13 cellular contexts compared by ENCODE assay signal in the genomic region with DNA sequence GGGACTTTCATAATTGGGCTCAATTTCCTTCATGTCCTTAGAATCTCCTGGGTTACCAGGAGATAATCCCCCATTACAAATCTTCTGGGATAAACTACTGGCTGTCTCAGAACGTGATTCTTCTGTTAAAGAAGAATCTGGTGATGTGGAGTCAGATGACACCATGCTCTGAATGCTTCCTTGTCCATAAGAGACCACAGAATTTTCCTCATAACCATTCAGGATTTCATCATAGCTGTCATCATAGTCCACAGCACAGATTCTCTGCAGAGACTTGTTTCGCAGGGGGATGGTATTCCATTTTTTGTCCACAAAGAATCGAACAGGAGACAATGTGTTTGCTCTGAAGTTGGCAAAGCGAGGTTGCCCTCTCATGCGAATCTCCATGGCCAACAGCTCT.
A peak's percentile ranks its signal among the peaks of the same experiment; 100 is the strongest.
DNase-seq lines count a peak whose midpoint lies in the region; ATAC-seq and TF ChIP-seq lines count a peak whose summit lies in the region.
"Had no signal": no experiment of that assay in that cellular context is flagged by ENCODE, and none has a peak within 500 bp of the region (broad histone marks: within the 10 kb centered on the region; RNA-seq: fewer than 3 reads in every experiment).

No MANE protein-coding gene starts in this region.

- ATAC-seq in DND-41 (ENCODE audit: insufficient read depth, low read depth) (no peak), natural killer cell (no peak), GM18870 (IDR thresholded peaks at IDR 0.05; ENCODE audit: unreplicated experiment) (no peak), HG02981 (IDR thresholded peaks at IDR 0.05; ENCODE audit: unreplicated experiment) (no peak)

- H2AFZ ChIP-seq in DND-41 (ENCODE audit: low read depth, low read length): no peak overlapping the region
- H2AFZ ChIP-seq: neural progenitor cell had no signal

- no peaks in the 10 kb centered on the region for H3K27me3 ChIP-seq in DND-41 (ENCODE audit: insufficient read depth, low read length, poor library complexity)
- H3K27me3 ChIP-seq: adrenal gland, neural progenitor cell had no signal

- no peaks in the 10 kb centered on the region for H3K9me3 ChIP-seq in DND-41 (ENCODE audit: insufficient read depth, low read length, severe bottlenecking)
- H3K9me3 ChIP-seq: adrenal gland had no signal

- no peak overlapping the region for H3K4me3 Mint-ChIP-seq in dendritic cell treated with granulocyte-macrophage colony-stimulating factor and Interleukin-4, amounts not matched to agents 40 ng/mL and 50 ng/mL, for 4 days
- H3K4me3 Mint-ChIP-seq in natural killer cell: peak overlapping the region; percentile 79
- H3K4me3 Mint-ChIP-seq: neural progenitor cell had no signal

- H4K20me1 ChIP-seq in DND-41 (ENCODE audit: insufficient read depth, low read length): no peaks in the 10 kb centered on the region

- H3K9me3 Mint-ChIP-seq in dendritic cell treated with granulocyte-macrophage colony-stimulating factor and Interleukin-4, amounts not matched to agents 40 ng/mL and 50 ng/mL, for 4 days: no peaks in the 10 kb centered on the region
- H3K9me3 Mint-ChIP-seq in natural killer cell: no peaks in the 10 kb centered on the region
- H3K9me3 Mint-ChIP-seq: neural progenitor cell had no signal

- DNase-seq in DND-41 (no peak), NCI-H82 treated with DMSO at 0.1 percent for 48 hours (lab: John Stamatoyannopoulos, UW; ENCODE audit: unreplicated experiment) (peak; percentile 52), natural killer cell (no peak), UCSD-AML1 (lab: John Stamatoyannopoulos, UW; ENCODE audit: unreplicated experiment) (no peak), SK-N-DZ (ENCODE audit: low spot score) (no peak)
- DNase-seq: adrenal gland, kidney glomerular epithelial cell, NCI-H226 had no signal

- H3K4me3 ChIP-seq in DND-41 (ENCODE audit: low read depth in 1 of 2, low read length in 2 of 2): no peak overlapping the region
- H3K4me3 ChIP-seq: adrenal gland, neural progenitor cell had no signal

- no peaks in the 10 kb centered on the region for H3K27me3 Mint-ChIP-seq in dendritic cell treated with granulocyte-macrophage colony-stimulating factor and Interleukin-4, amounts not matched to agents 40 ng/mL and 50 ng/mL, for 4 days
- no peaks in the 10 kb centered on the region for H3K27me3 Mint-ChIP-seq in natural killer cell (ENCODE audit: low read depth in 2 of 2)

- peak overlapping the region; percentile 50; the same call in 1 of the 2 replicates for H3K27ac ChIP-seq in DND-41 (ENCODE audit: low read length)
- H3K27ac ChIP-seq: HL-60, neural progenitor cell had no signal

- peak overlapping the region; percentile 77 for H3K27ac Mint-ChIP-seq in dendritic cell treated with granulocyte-macrophage colony-stimulating factor and Interleukin-4, amounts not matched to agents 40 ng/mL and 50 ng/mL, for 4 days
- peak overlapping the region; percentile 86 to 89 for H3K27ac Mint-ChIP-seq in natural killer cell
- H3K27ac Mint-ChIP-seq: neural progenitor cell had no signal

- no peak overlapping the region for H3K4me2 ChIP-seq in DND-41 (ENCODE audit: insufficient read depth, low read length)
- H3K4me2 ChIP-seq: neural progenitor cell had no signal

- H3K79me2 ChIP-seq in DND-41 (ENCODE audit: insufficient read depth, low read length): no peaks in the 10 kb centered on the region

- TF ChIP-seq CTCF in DND-41 (IDR thresholded peaks at IDR 0.05; ENCODE audit: borderline replicate concordance, extremely low read depth, low read length, poor library complexity, severe bottlenecking): no peak
- no peak for TF ChIP-seq CTCF in natural killer cell (IDR thresholded peaks at IDR 0.05)

- H3K36me3 ChIP-seq in DND-41 (ENCODE audit: insufficient read depth, low read length): peaks cover 6% of the 10 kb centered on the region; the same call in 1 of the 2 replicates
- H3K36me3 ChIP-seq: adrenal gland, neural progenitor cell had no signal

- H3K4me1 Mint-ChIP-seq in dendritic cell treated with granulocyte-macrophage colony-stimulating factor and Interleukin-4, amounts not matched to agents 40 ng/mL and 50 ng/mL, for 4 days (ENCODE audit: low read depth): peaks cover 50% of the 10 kb centered on the region
- peaks cover 60 to 63% of the 10 kb centered on the region in 2 donors for H3K4me1 Mint-ChIP-seq in natural killer cell

- H3K9ac ChIP-seq in DND-41 (ENCODE audit: low read depth, low read length): no peak overlapping the region
- H3K9ac ChIP-seq: neural progenitor cell had no signal

- peaks cover 26% of the 10 kb centered on the region for H3K4me1 ChIP-seq in DND-41 (ENCODE audit: insufficient read depth, low read length)
- H3K4me1 ChIP-seq: adrenal gland had no signal

- intact Hi-C loops in dendritic cell treated with granulocyte-macrophage colony-stimulating factor and Interleukin-4, amounts not matched to agents 40 ng/mL and 50 ng/mL, for 4 days (cut with micrococcal nuclease): no loop called here
- intact Hi-C loops in natural killer cell (cut with micrococcal nuclease): loop anchor here (5.0 kb wide), 1 partner anchor 168 kb away; no protein-coding TSS in a partner anchor

- H3K36me3 Mint-ChIP-seq in dendritic cell treated with granulocyte-macrophage colony-stimulating factor and Interleukin-4, amounts not matched to agents 40 ng/mL and 50 ng/mL, for 4 days (ENCODE audit: low read depth): no peaks in the 10 kb centered on the region
- no peaks in the 10 kb centered on the region for H3K36me3 Mint-ChIP-seq in natural killer cell
